8 cellular contexts compared by ENCODE assay signal in the genomic region with DNA sequence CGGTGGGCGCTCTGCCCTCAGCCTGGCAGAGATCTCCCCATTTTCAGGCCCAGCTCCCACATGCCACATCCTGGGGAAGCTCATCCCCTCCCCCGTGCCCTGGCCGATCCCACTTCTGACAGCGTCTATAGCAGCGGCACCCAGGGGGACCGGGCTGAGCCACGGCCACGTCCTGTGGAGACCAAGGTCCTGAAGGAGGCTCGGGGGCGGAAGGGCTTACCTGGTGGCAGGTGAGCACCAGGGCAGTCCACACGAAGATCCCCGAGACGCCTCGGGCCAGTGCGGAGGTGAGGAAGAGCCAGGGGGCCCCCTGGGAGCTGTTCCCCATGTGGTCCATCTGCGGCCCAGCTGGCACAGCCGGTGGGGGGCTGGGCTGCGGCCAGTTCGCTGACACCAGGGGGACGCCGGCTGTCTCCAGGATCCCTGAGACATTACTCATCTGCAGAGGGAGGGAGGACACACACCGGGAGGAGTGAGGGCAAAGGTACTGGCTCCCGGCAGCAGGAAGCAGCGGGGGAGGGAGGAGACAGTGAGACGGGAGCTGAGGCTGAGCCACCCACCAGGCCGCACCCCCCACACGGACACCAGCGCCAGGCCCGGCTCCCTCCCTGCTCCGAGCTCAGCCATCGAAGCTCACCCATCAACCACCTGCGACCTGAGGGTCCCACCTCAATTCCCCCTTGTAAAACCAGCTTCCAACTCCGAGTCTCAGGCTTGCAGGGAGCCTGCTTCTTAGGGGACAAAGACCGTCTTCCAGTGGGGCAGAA. TPM values are rescaled to one million over a fixed set of nuclear protein-coding genes. Genes with fewer than 3 reads are reported as not detected.
DNase-seq lines count a peak whose midpoint lies in the region; ATAC-seq and TF ChIP-seq lines count a peak whose summit lies in the region.

No MANE protein-coding gene starts in this region.

- no peaks in the 10 kb centered on the region for H3K27me3 ChIP-seq in muscle layer of duodenum (ENCODE audit: low read depth, low read length)

- H3K27ac ChIP-seq in muscle layer of duodenum (ENCODE audit: low read length): peak overlapping the region; percentile 39

- DNase-seq in Caki2 (ENCODE audit: low read depth) (peak; percentile 97), NCI-H1092 treated with DMSO at 0.1 percent for 48 hours (lab: John Stamatoyannopoulos, UW) (peak; percentile 29), cardiac fibroblast (ENCODE audit: low read depth in 2 of 2) (peak; percentile 81 to 85), GOT3 (lab: John Stamatoyannopoulos, UW) (no peak), GM13977 (ENCODE audit: low spot score) (no peak)
- no peak for DNase-seq in activated CD4-positive, alpha-beta T cell treated with anti-CD3 and anti-CD28 coated beads, Interleukin-2, amount 50 U/mL, for 1 hour

- H3K4me3 ChIP-seq in cardiac fibroblast (replicated peaks in 1 of 2; ENCODE audit: low read depth in 2 of 2, low read length in 2 of 2) (no peak overlapping the region), muscle layer of duodenum (ENCODE audit: low read depth in 1 of 2, low read length in 2 of 2) (peak overlapping the region in 1 of 2 donors; percentile 26)

- no peak for ATAC-seq in HG03025 (IDR thresholded peaks at IDR 0.05; ENCODE audit: low FRiP score, unreplicated experiment)

- no peaks in the 10 kb centered on the region for H3K36me3 ChIP-seq in muscle layer of duodenum (ENCODE audit: control insufficient read depth in 1 of 2, insufficient read depth in 2 of 2, low read length in 2 of 2)

- no peaks in the 10 kb centered on the region for H3K9me3 ChIP-seq in muscle layer of duodenum (ENCODE audit: control insufficient read depth in 1 of 2, low read length in 2 of 2)

- TF ChIP-seq CTCF in cardiac fibroblast (IDR thresholded peaks at IDR 0.05; ENCODE audit: low read depth, low read length): no peak
- TF ChIP-seq CTCF in GM13977 (IDR thresholded peaks at IDR 0.05; ENCODE audit: extremely low read depth, insufficient read depth, missing control alignments): no peak

- peaks cover 0 to 11% of the 10 kb centered on the region in 2 donors for H3K4me1 ChIP-seq in muscle layer of duodenum (ENCODE audit: control insufficient read depth in 1 of 2, insufficient read depth in 2 of 2, low read length in 2 of 2)

- in situ Hi-C loops in Caki2 (cut with HindIII; ENCODE audit: low pct_unique_long_range_greater_than_20kb, low sequenced_read_pairs) (no loop called here), GM13977 (cut with MboI; ENCODE audit: low pct_unique_long_range_greater_than_20kb, low sequenced_read_pairs, unreplicated experiment) (loop anchor here (25.0 kb wide), 1 partner anchor 782 kb away; no protein-coding TSS in a partner anchor)

RNA-seq across cellular contexts. Expression of a gene that starts 0.8 kb away (rescaled TPM):
- 13.4 and 16.6 TPM in 2 replicates for total RNA-seq in Caki2 (2014; rRNA removed; shearing (Covaris generic); ENCODE audit: low replicate concordance)

RNA-seq across cellular contexts. Expression of a gene that starts 14.6 kb away (rescaled TPM):
- total RNA-seq in Caki2 (2014; rRNA removed; shearing (Covaris generic); ENCODE audit: low replicate concordance): 101 and 106 TPM in 2 replicates

RNA-seq across cellular contexts. Expression of a gene that starts 24.7 kb away (rescaled TPM):
- total RNA-seq in Caki2 (2014; rRNA removed; shearing (Covaris generic); ENCODE audit: low replicate concordance): 26.5 and 33.2 TPM in 2 replicates

RNA-seq across cellular contexts. Expression of a gene that starts 51.0 kb away (rescaled TPM):
- total RNA-seq in Caki2 (2014; rRNA removed; shearing (Covaris generic); ENCODE audit: low replicate concordance): 39.4 and 78.5 TPM in 2 replicates

Comparison
In these comparisons a context has a peak if more than half of its experiments do, and no peak if none do; other contexts are left out.
1. DNase-seq: peak in Caki2 (single experiment), NCI-H1092 treated with DMSO at 0.1 percent for 48 hours (single experiment) and cardiac fibroblast (2 of 2); none in GOT3 (single experiment), GM13977 (single experiment) and activated CD4-positive, alpha-beta T cell treated with anti-CD3 and anti-CD28 coated beads, Interleukin-2, amount 50 U/mL, for 1 hour (single experiment).